Comparison of ENCODE assay signal across 1 cellular context in the genomic region with DNA sequence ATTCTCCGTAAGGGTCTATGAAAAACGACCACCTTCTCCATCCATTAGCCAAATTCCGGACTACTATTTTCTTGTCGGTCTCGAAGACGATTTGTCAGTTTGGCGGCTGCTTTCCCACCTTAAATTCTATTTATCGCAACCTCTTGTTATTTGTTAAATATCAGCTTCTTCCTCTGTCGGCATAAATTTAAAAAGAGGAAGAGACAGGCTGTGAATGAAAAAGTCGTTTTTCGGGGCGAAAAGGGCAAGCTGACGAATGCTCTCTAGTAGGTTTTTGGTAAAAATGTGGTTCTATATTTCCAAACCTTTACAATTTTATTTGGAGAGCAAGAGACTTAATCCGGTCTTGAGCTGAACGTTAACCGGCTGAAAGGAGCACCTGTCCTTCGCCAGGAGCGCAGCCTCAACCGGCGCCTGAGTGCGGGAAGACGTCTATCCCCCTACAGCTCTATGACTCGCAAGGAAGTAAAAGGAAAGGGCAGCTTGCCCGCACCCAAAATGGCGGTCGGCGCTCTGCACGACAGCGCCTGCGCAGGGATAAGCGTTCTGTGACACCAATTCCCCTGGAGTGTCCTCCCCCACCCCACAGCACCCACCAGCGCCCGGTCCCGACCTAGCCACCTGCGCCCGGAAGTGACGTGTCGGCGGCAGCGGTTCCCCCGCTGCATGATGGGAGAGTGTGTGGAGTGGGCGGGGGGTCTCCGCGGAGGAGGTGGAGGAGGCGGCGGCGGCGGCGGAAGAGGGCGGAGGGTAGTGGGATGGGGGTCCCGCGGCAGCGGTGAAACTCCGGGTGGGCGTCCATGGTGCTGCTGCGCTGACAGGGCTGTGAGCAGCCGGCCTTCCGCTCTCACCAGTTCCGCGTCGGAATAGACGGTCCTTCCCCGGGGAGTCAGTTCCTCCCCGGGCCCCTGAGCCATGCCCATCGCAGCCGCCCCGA.
TF ChIP-seq lines count a peak whose summit lies in the region.

A gene with protein sequence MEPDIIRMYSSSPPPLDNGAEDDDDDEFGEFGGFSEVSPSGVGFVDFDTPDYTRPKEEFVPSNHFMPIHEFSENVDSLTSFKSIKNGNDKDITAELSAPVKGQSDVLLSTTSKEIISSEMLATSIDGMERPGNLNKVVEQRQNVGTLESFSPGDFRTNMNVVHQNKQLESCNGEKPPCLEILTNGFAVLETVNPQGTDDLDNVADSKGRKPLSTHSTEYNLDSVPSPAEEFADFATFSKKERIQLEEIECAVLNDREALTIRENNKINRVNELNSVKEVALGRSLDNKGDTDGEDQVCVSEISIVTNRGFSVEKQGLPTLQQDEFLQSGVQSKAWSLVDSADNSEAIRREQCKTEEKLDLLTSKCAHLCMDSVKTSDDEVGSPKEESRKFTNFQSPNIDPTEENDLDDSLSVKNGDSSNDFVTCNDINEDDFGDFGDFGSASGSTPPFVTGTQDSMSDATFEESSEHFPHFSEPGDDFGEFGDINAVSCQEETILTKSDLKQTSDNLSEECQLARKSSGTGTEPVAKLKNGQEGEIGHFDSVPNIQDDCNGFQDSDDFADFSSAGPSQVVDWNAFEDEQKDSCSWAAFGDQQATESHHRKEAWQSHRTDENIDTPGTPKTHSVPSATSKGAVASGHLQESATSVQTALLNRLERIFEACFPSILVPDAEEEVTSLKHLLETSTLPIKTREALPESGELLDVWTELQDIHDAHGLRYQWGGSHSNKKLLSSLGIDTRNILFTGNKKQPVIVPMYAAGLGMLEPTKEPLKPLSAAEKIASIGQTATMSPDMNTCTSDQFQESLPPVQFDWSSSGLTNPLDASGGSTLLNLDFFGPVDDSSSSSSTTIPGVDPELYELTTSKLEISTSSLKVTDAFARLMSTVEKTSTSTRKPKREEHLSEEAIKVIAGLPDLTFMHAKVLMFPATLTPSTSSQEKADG (plus strand): TSS at position 662 of the 937 bp plus-strand sequence. CDS start 27,147 bp downstream, outside the sequence.

TF ChIP-seq in K562, 482 proteins besides CTCF, POLR2A, EP300 and RAD21 (continued from another document and continues in another):
- no peak; the same call in 1 of the 2 replicates for TF ChIP-seq GTF2F1 (IDR thresholded peaks at IDR 0.05; ENCODE audit: low read depth, low read length)
- TF ChIP-seq STAT6 (CRISPR knock-in tag; IDR thresholded peaks at IDR 0.05), result no peak
- TF ChIP-seq XRCC5 (IDR thresholded peaks at IDR 0.05; ENCODE audit: low read depth, low read length), result no peak
- TF ChIP-seq HNRNPL (IDR thresholded peaks at IDR 0.05; ENCODE audit: low read depth, low read length), result peak; percentile 56; the same call in 1 of the 2 replicates
- no peak for TF ChIP-seq RB1 (IDR thresholded peaks at IDR 0.05; ENCODE audit: low read depth)
- TF ChIP-seq ZZZ3 (IDR thresholded peaks at IDR 0.05), result no peak
- no peak for TF ChIP-seq HOXB6 (CRISPR knock-in tag; IDR thresholded peaks at IDR 0.05; ENCODE audit: borderline replicate concordance)
- no peak for TF ChIP-seq RBM22 (IDR thresholded peaks at IDR 0.05; ENCODE audit: low read depth, low read length, poor library complexity, severe bottlenecking)
- TF ChIP-seq ZNF695 (CRISPR knock-in tag; IDR thresholded peaks at IDR 0.05), result no peak
- TF ChIP-seq ZNF431 (CRISPR knock-in tag; IDR thresholded peaks at IDR 0.05), result no peak
- TF ChIP-seq, protein P1, sequence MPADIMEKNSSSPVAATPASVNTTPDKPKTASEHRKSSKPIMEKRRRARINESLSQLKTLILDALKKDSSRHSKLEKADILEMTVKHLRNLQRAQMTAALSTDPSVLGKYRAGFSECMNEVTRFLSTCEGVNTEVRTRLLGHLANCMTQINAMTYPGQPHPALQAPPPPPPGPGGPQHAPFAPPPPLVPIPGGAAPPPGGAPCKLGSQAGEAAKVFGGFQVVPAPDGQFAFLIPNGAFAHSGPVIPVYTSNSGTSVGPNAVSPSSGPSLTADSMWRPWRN (IDR thresholded peaks at IDR 0.05; ENCODE audit: low read depth), result no peak
- TF ChIP-seq, protein P2, sequence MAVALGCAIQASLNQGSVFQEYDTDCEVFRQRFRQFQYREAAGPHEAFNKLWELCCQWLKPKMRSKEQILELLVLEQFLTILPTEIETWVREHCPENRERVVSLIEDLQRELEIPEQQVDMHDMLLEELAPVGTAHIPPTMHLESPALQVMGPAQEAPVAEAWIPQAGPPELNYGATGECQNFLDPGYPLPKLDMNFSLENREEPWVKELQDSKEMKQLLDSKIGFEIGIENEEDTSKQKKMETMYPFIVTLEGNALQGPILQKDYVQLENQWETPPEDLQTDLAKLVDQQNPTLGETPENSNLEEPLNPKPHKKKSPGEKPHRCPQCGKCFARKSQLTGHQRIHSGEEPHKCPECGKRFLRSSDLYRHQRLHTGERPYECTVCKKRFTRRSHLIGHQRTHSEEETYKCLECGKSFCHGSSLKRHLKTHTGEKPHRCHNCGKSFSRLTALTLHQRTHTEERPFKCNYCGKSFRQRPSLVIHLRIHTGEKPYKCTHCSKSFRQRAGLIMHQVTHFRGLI (CRISPR knock-in tag; IDR thresholded peaks at IDR 0.05), result no peak
- TF ChIP-seq ZNF57 (CRISPR knock-in tag; IDR thresholded peaks at IDR 0.05), result no peak
- peak; percentile 86 for TF ChIP-seq POLR2H (tag; IDR thresholded peaks at IDR 0.05; ENCODE audit: low read depth)
- TF ChIP-seq, protein P3, sequence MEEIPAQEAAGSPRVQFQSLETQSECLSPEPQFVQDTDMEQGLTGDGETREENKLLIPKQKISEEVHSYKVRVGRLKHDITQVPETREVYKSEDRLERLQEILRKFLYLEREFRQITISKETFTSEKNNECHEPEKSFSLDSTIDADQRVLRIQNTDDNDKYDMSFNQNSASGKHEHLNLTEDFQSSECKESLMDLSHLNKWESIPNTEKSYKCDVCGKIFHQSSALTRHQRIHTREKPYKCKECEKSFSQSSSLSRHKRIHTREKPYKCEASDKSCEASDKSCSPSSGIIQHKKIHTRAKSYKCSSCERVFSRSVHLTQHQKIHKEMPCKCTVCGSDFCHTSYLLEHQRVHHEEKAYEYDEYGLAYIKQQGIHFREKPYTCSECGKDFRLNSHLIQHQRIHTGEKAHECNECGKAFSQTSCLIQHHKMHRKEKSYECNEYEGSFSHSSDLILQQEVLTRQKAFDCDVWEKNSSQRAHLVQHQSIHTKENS (CRISPR knock-in tag; IDR thresholded peaks at IDR 0.05), result no peak
- no peak for TF ChIP-seq ZKSCAN8 (CRISPR knock-in tag; IDR thresholded peaks at IDR 0.05)
- peak; percentile 5; the same call in 1 of the 2 replicates for TF ChIP-seq TEAD4 (IDR thresholded peaks at IDR 0.05; ENCODE audit: low read length)
- TF ChIP-seq TEAD4 (CRISPR knock-in tag; IDR thresholded peaks at IDR 0.05; ENCODE audit: borderline replicate concordance), result no peak
- TF ChIP-seq, protein P4, sequence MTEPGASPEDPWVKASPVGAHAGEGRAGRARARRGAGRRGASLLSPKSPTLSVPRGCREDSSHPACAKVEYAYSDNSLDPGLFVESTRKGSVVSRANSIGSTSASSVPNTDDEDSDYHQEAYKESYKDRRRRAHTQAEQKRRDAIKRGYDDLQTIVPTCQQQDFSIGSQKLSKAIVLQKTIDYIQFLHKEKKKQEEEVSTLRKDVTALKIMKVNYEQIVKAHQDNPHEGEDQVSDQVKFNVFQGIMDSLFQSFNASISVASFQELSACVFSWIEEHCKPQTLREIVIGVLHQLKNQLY (CRISPR knock-in tag; conservative IDR thresholded peaks at IDR 0.05), result no peak
- peak; percentile 96 for TF ChIP-seq GABPA (tag; conservative IDR thresholded peaks at IDR 0.05; ENCODE audit: low read depth)
- TF ChIP-seq CHD2 (IDR thresholded peaks at IDR 0.05; ENCODE audit: low read depth, low read length), result no peak
- TF ChIP-seq, protein P5, sequence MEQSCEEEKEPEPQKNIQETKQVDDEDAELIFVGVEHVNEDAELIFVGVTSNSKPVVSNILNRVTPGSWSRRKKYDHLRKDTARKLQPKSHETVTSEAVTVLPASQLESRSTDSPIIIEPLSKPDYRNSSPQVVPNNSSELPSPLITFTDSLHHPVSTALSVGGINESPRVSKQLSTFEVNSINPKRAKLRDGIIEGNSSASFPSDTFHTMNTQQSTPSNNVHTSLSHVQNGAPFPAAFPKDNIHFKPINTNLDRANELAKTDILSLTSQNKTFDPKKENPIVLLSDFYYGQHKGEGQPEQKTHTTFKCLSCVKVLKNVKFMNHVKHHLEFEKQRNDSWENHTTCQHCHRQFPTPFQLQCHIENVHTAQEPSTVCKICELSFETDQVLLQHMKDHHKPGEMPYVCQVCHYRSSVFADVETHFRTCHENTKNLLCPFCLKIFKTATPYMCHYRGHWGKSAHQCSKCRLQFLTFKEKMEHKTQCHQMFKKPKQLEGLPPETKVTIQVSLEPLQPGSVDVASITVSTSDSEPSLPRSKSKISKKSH (CRISPR knock-in tag; IDR thresholded peaks at IDR 0.05), result no peak
- TF ChIP-seq WHSC1 (IDR thresholded peaks at IDR 0.05; ENCODE audit: low read length), result no peak
- no peak for TF ChIP-seq ZNF133 (CRISPR knock-in tag; IDR thresholded peaks at IDR 0.05)
- TF ChIP-seq ZFP36 (IDR thresholded peaks at IDR 0.05; ENCODE audit: low read depth, low read length, partially characterized antibody), result no peak
- TF ChIP-seq MBD2 (IDR thresholded peaks at IDR 0.05; ENCODE audit: borderline replicate concordance, low read depth), result no peak; the same call in 1 of the 2 replicates
- TF ChIP-seq CTCFL (IDR thresholded peaks at IDR 0.05; ENCODE audit: borderline replicate concordance, insufficient read depth, low read depth, low read length, poor library complexity, severe bottlenecking), result no peak
- TF ChIP-seq NEUROD1 (IDR thresholded peaks at IDR 0.05; ENCODE audit: borderline replicate concordance, low read depth, low read length, partially characterized antibody), result no peak
- TF ChIP-seq PHF21A (IDR thresholded peaks at IDR 0.05; ENCODE audit: borderline replicate concordance, low read depth), result no peak
- TF ChIP-seq, protein P6, sequence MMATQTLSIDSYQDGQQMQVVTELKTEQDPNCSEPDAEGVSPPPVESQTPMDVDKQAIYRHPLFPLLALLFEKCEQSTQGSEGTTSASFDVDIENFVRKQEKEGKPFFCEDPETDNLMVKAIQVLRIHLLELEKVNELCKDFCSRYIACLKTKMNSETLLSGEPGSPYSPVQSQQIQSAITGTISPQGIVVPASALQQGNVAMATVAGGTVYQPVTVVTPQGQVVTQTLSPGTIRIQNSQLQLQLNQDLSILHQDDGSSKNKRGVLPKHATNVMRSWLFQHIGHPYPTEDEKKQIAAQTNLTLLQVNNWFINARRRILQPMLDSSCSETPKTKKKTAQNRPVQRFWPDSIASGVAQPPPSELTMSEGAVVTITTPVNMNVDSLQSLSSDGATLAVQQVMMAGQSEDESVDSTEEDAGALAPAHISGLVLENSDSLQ (IDR thresholded peaks at IDR 0.05), result peak; percentile 10; the same call in 1 of the 2 replicates
- no peak for TF ChIP-seq ZBTB26 (CRISPR knock-in tag; IDR thresholded peaks at IDR 0.05)
- TF ChIP-seq ZNF79 (CRISPR knock-in tag; IDR thresholded peaks at IDR 0.05; ENCODE audit: low read depth), result no peak
- TF ChIP-seq ZNF232 (CRISPR knock-in tag; IDR thresholded peaks at IDR 0.05), result no peak
- TF ChIP-seq MAFK (IDR thresholded peaks at IDR 0.05; ENCODE audit: low read length), result no peak
- 0 out of 2 replicates have a peak, but pooled peaks have one; percentile 19 for TF ChIP-seq ZKSCAN1 (IDR thresholded peaks at IDR 0.05; ENCODE audit: low read depth, low read length)
- no peak for TF ChIP-seq SREBF2 (CRISPR knock-in tag; IDR thresholded peaks at IDR 0.05)
- TF ChIP-seq LEF1 (IDR thresholded peaks at IDR 0.05), result no peak
- TF ChIP-seq, protein P7, sequence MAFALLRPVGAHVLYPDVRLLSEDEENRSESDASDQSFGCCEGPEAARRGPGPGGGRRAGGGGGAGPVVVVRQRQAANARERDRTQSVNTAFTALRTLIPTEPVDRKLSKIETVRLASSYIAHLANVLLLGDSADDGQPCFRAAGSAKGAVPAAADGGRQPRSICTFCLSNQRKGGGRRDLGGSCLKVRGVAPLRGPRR (CRISPR knock-in tag; IDR thresholded peaks at IDR 0.05), result no peak
- no peak for TF ChIP-seq FOXJ3 (CRISPR knock-in tag; IDR thresholded peaks at IDR 0.05)
- no peak for TF ChIP-seq NFIX (CRISPR knock-in tag; IDR thresholded peaks at IDR 0.05; ENCODE audit: low read depth)
- TF ChIP-seq, protein P8, sequence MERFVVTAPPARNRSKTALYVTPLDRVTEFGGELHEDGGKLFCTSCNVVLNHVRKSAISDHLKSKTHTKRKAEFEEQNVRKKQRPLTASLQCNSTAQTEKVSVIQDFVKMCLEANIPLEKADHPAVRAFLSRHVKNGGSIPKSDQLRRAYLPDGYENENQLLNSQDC (CRISPR knock-in tag; IDR thresholded peaks at IDR 0.05), result 0 out of 2 replicates have a peak, but pooled peaks have one; percentile 46
- peak; percentile 64 for TF ChIP-seq POLR2B (IDR thresholded peaks at IDR 0.05; ENCODE audit: low read depth, partially characterized antibody)
